In genomic region chr13:25668345-25668744, GRCh38 we compare ENCODE assay signal across 28 cellular contexts.
"Had no signal": no experiment of that assay in that cellular context is flagged by ENCODE, and none has a peak within 500 bp of the region (broad histone marks: within the 10 kb centered on the region; RNA-seq: fewer than 3 reads in every experiment).

No MANE protein-coding gene starts in this region.

- H3K36me3 ChIP-seq: colonic mucosa, esophagus muscularis mucosa, esophagus squamous epithelium, gastrocnemius medialis, gastroesophageal sphincter, heart left ventricle, heart right ventricle had no signal

- H3K27ac ChIP-seq: colonic mucosa, coronary artery, dorsolateral prefrontal cortex, epithelial cell of prostate, esophagus muscularis mucosa, esophagus squamous epithelium, foreskin keratinocyte, gastrocnemius medialis, gastroesophageal sphincter, heart left ventricle, heart right ventricle, hepatocyte had no signal

- H3K4me1 ChIP-seq: colonic mucosa, esophagus muscularis mucosa, esophagus squamous epithelium, foreskin keratinocyte, gastrocnemius medialis, gastroesophageal sphincter, heart left ventricle, heart right ventricle had no signal

- H3K9me3 ChIP-seq: colonic mucosa had no signal

- FAIRE-seq: colon, endometrium, endothelial cell of umbilical vein had no signal

- H3K4me3 ChIP-seq: colonic mucosa, coronary artery, dorsolateral prefrontal cortex, esophagus muscularis mucosa, esophagus squamous epithelium, gastroesophageal sphincter, heart left ventricle, heart right ventricle, hepatocyte had no signal

- DNase-seq: colonic mucosa; cortex of kidney; dermis blood vessel endothelial cell; dorsolateral prefrontal cortex; effector CD4-positive, alpha-beta T cell; effector CD8-positive, alpha-beta T cell; effector memory CD4-positive, alpha-beta T cell; effector memory CD8-positive, alpha-beta T cell; endodermal cell; erythroblast; esophagus squamous epithelium; foreskin fibroblast; foreskin keratinocyte; foreskin melanocyte; gastrocnemius medialis; glutamatergic neuron; head of caudate nucleus; heart left ventricle; heart right ventricle had no signal

- ATAC-seq: effector memory CD8-positive, alpha-beta T cell; esophagus mucosa; foreskin keratinocyte; gastrocnemius medialis; gastroesophageal sphincter; heart left ventricle; heart right ventricle had no signal
